In genomic region chr12:76519538-76519937, GRCh38 we compare ENCODE assay signal across 10 cellular contexts. TPM values are rescaled to one million over a fixed set of nuclear protein-coding genes. Genes with fewer than 3 reads are reported as not detected.
DNase-seq lines count a peak whose midpoint lies in the region; ATAC-seq, FAIRE-seq and TF ChIP-seq lines count a peak whose summit lies in the region.
"Had no signal": no experiment of that assay in that cellular context is flagged by ENCODE, and none has a peak within 500 bp of the region (broad histone marks: within the 10 kb centered on the region; RNA-seq: fewer than 3 reads in every experiment).

No MANE protein-coding gene starts in this region.

- H3K4me3 Mint-ChIP-seq in MCF 10A (ENCODE audit: unreplicated experiment) = no peak overlapping the region
- no peak overlapping the region for H3K4me3 Mint-ChIP-seq in chondrocyte (ENCODE audit: unreplicated experiment)
- H3K4me3 Mint-ChIP-seq in nephron progenitor cell = no peak overlapping the region

- peaks cover 73% of the 10 kb centered on the region for H3K79me2 ChIP-seq in mammary epithelial cell (ENCODE audit: insufficient read depth, low read length)

- no peak overlapping the region for H3K4me3 ChIP-seq in mammary epithelial cell (replicated peaks in 1 of 3; ENCODE audit: insufficient read depth in 1 of 3, low read depth in 2 of 3, low read length in 3 of 3)

- WGBS in mammary epithelial cell (ENCODE audit: low coverage, missing lambda C conversion rate) = 88% methylated on average over 5 of the region's 5 CpGs

- dilution Hi-C loops in mammary epithelial cell (cut with HindIII; ENCODE audit: low sequenced_read_pairs) = loop anchor here (5.0 kb wide), 1 partner anchor 33 kb away; no protein-coding TSS in a partner anchor

- no peaks in the 10 kb centered on the region for H4K20me1 ChIP-seq in mammary epithelial cell (ENCODE audit: insufficient read depth, low read length)

- intact Hi-C loops in MCF 10A (cut with micrococcal nuclease) = no loop called here
- intact Hi-C loops in mammary epithelial cell (cut with micrococcal nuclease) = no loop called here

- in situ Hi-C loops in mammary epithelial cell (cut with MboI; ENCODE audit: low sequenced_read_pairs in 2 of 2) = no loop called here

- H3K9me3 Mint-ChIP-seq in MCF 10A (ENCODE audit: unreplicated experiment) (no peaks in the 10 kb centered on the region), chondrocyte (ENCODE audit: low read depth) (peaks cover 6% of the 10 kb centered on the region), nephron progenitor cell (peaks cover 82% of the 10 kb centered on the region)

- H3K27me3 ChIP-seq in mammary epithelial cell (ENCODE audit: insufficient read depth, low read length) = no peaks in the 10 kb centered on the region

- POLR2A ChIA-PET in MCF 10A (lab: Yijun Ruan, JAX) = no interaction called here

- no peaks in the 10 kb centered on the region for H3K36me3 ChIP-seq in mammary epithelial cell (ENCODE audit: insufficient read depth, low read length)

- no peak overlapping the region for H3K27ac ChIP-seq in mammary epithelial cell (ENCODE audit: insufficient read depth, low read depth, low read length)

- H3K36me3 Mint-ChIP-seq in MCF 10A (ENCODE audit: insufficient read depth, unreplicated experiment) (peaks cover 7% of the 10 kb centered on the region), chondrocyte (ENCODE audit: low read depth) (peaks cover 3% of the 10 kb centered on the region), nephron progenitor cell (ENCODE audit: low read depth) (peaks cover 94% of the 10 kb centered on the region)

- peak; percentile 4 for DNase-seq in MCF 10A (ENCODE audit: unreplicated experiment)
- no peak for DNase-seq in mammary epithelial cell
- DNase-seq in NOMO-1 treated with DMSO at 0.1 percent for 48 hours (lab: John Stamatoyannopoulos, UW; ENCODE audit: unreplicated experiment) = peak; percentile 89
- no peak for DNase-seq in chondrocyte (ENCODE audit: low spot score)
- DNase-seq in stimulated activated naive CD8-positive, alpha-beta T cell treated with anti-CD3 and anti-CD28 coated beads, Interleukin-15, Interleukin-2, amounts not matched to agents 100 U/mL and 50 U/mL, for 24 hours = peak; percentile 13
- no peak for DNase-seq in nephron progenitor cell
- no peak for DNase-seq in frontal cortex (ENCODE audit: low spot score in 2 of 2)
- DNase-seq: activated CD8-positive, alpha-beta memory T cell treated with anti-CD3 and anti-CD28 coated beads for 24 hours; NCI-H1694 had no signal

- no TSS peak for BruUV-seq in MCF 10A (replicated peaks; lab: Mats Ljungman, UMichigan)
- BruUV-seq in mammary epithelial cell (replicated peaks; lab: Mats Ljungman, UMichigan) = no TSS peak

- H3K27ac Mint-ChIP-seq in MCF 10A (ENCODE audit: low read depth, unreplicated experiment) (no peak overlapping the region), chondrocyte (ENCODE audit: unreplicated experiment) (peak overlapping the region; percentile 60), nephron progenitor cell (no peak overlapping the region)

- FAIRE-seq in frontal cortex (lab: Jason Lieb, UNC) = no peak

- no peaks in the 10 kb centered on the region for H3K4me1 Mint-ChIP-seq in MCF 10A (ENCODE audit: insufficient read depth, unreplicated experiment)
- H3K4me1 Mint-ChIP-seq in chondrocyte (ENCODE audit: low read depth) = peaks cover 15% of the 10 kb centered on the region
- no peaks in the 10 kb centered on the region for H3K4me1 Mint-ChIP-seq in nephron progenitor cell

- no peaks in the 10 kb centered on the region for H3K9me3 ChIP-seq in mammary epithelial cell (replicated peaks; ENCODE audit: insufficient read depth, low read length)

- CTCF ChIA-PET in MCF 10A (lab: Yijun Ruan, JAX) (interaction anchor here (1.2 kb wide), 1 partner anchor 69 kb away, joined by 4 read pairs; no protein-coding TSS in a partner anchor), mammary epithelial cell (lab: Charles Lee; ENCODE audit: low non-redundant PET) (no interaction called here)

- no peak overlapping the region for H2AFZ ChIP-seq in mammary epithelial cell (ENCODE audit: low read depth, low read length)

- no peaks in the 10 kb centered on the region for H3K4me1 ChIP-seq in mammary epithelial cell (ENCODE audit: insufficient read depth, low read length)

- ATAC-seq in stimulated activated naive CD8-positive, alpha-beta T cell treated with anti-CD3 and anti-CD28 coated beads, Interleukin-15, Interleukin-2, amounts not matched to agents 100 U/mL and 50 U/mL, for 24 hours = peak; percentile 84
- ATAC-seq in GM18520 (IDR thresholded peaks at IDR 0.05; ENCODE audit: unreplicated experiment) = no peak

- no peak overlapping the region for H3K9ac ChIP-seq in mammary epithelial cell (ENCODE audit: insufficient read depth, low read length)

- H3K27me3 Mint-ChIP-seq in MCF 10A (ENCODE audit: insufficient read depth, unreplicated experiment) (no peaks in the 10 kb centered on the region), chondrocyte (ENCODE audit: low read depth) (no peaks in the 10 kb centered on the region), nephron progenitor cell (ENCODE audit: low read depth, poor library complexity) (no peaks in the 10 kb centered on the region)

- H3K4me2 ChIP-seq in mammary epithelial cell (ENCODE audit: insufficient read depth, low read depth, low read length) = no peak overlapping the region

- no peak for TF ChIP-seq CTCF in MCF 10A (IDR thresholded peaks at IDR 0.05; ENCODE audit: unreplicated experiment)
- TF ChIP-seq CTCF in mammary epithelial cell (conservative IDR thresholded peaks at IDR 0.05 in 1 of 2, IDR thresholded peaks at IDR 0.05 in 1 of 2; ENCODE audit: extremely low read depth in 1 of 2, insufficient read depth in 1 of 2, low read depth in 1 of 2, low read length in 2 of 2) = no peak
- no peak for TF ChIP-seq CTCF in chondrocyte (IDR thresholded peaks at IDR 0.05)
- no peak for TF ChIP-seq CTCF in nephron progenitor cell (IDR thresholded peaks at IDR 0.05)

RNA-seq across cellular contexts. Expression of gene OSBPL8, which starts 40.0 kb away (rescaled TPM):
- total RNA-seq in MCF 10A (2022) = 71.1 and 77.2 TPM in 2 replicates
- 10 to 100 TPM; 87.4 to 88.4 TPM for total RNA-seq in mammary epithelial cell
- 26.2 TPM for polyA plus RNA-seq in mammary epithelial cell
- 148 TPM for polyA minus RNA-seq in mammary epithelial cell
- 94.2 to 105 TPM (median 95.3 TPM) in 3 replicates for total RNA-seq in chondrocyte
- total RNA-seq in frontal cortex = 150 TPM

Comparison
In these comparisons a context has a peak if more than half of its experiments do, and no peak if none do; other contexts are left out.
1. DNase-seq: peak in MCF 10A (single experiment), NOMO-1 treated with DMSO at 0.1 percent for 48 hours (single experiment) and stimulated activated naive CD8-positive, alpha-beta T cell treated with anti-CD3 and anti-CD28 coated beads, Interleukin-15, Interleukin-2, amounts not matched to agents 100 U/mL and 50 U/mL, for 24 hours (single experiment); none in mammary epithelial cell (single experiment), chondrocyte (single experiment), nephron progenitor cell (single experiment) and frontal cortex (0 of 2).